In genomic region chr18:72692086-72692485, GRCh38 we compare ENCODE assay signal across 9 cellular contexts.
DNase-seq lines count a peak whose midpoint lies in the region; TF ChIP-seq lines count a peak whose summit lies in the region.
"Had no signal": no experiment of that assay in that cellular context is flagged by ENCODE, and none has a peak within 500 bp of the region (broad histone marks: within the 10 kb centered on the region; RNA-seq: fewer than 3 reads in every experiment).

No MANE protein-coding gene starts in this region.

- H3K4me1 ChIP-seq in breast epithelium (no peaks in the 10 kb centered on the region), mesendoderm (ENCODE audit: control insufficient read depth, low read depth, low read length) (peaks cover 5% of the 10 kb centered on the region)

- DNase-seq in COLO668 (lab: John Stamatoyannopoulos, UW; ENCODE audit: unreplicated experiment) (peak; percentile 85), NCI-H2081 (lab: John Stamatoyannopoulos, UW) (peak; percentile 73 to 88), breast epithelium (ENCODE audit: low spot score in 2 of 2) (no peak), mesendoderm (peak; percentile 92), NCI-H2196 treated with DMSO at 0.1 percent for 48 hours (lab: John Stamatoyannopoulos, UW; ENCODE audit: unreplicated experiment) (no peak), activated gamma-delta T cell (lab: John Stamatoyannopoulos, UW) (no peak), C1 segment of cervical spinal cord (lab: John Stamatoyannopoulos, UW) (no peak)
- no peak for DNase-seq in NK-92 treated with Interleukin-12 subunit alpha and Interleukin-12 subunit beta, amount 100 ng/mL, for 24 hours (lab: John Stamatoyannopoulos, UW)
- DNase-seq: esophagus squamous epithelium had no signal

- H3K27ac ChIP-seq in breast epithelium: no peak overlapping the region
- no peak overlapping the region for H3K27ac ChIP-seq in mesendoderm (ENCODE audit: low read depth, low read length)
- H3K27ac ChIP-seq: esophagus squamous epithelium had no signal

- H3K27me3 ChIP-seq in breast epithelium: no peaks in the 10 kb centered on the region
- no peaks in the 10 kb centered on the region for H3K27me3 ChIP-seq in mesendoderm (ENCODE audit: insufficient read depth, low read length, poor library complexity)
- H3K27me3 ChIP-seq: esophagus squamous epithelium had no signal

- no peak overlapping the region for H2BK15ac ChIP-seq in mesendoderm (replicated peaks; ENCODE audit: low read depth)

- TF ChIP-seq CTCF in breast epithelium (IDR thresholded peaks at IDR 0.05): no peak

- H3K23ac ChIP-seq in mesendoderm (ENCODE audit: low read length): no peak overlapping the region

- no peak overlapping the region for H2BK120ac ChIP-seq in mesendoderm (ENCODE audit: low read depth, low read length)

- peak overlapping the region; percentile 95 for H2BK5ac ChIP-seq in mesendoderm (ENCODE audit: low read length)

- H3K18ac ChIP-seq in mesendoderm (ENCODE audit: low read length): peak overlapping the region; percentile 65

- H4K5ac ChIP-seq in mesendoderm (ENCODE audit: low read length): no peak overlapping the region

- no peak overlapping the region for H2AK5ac ChIP-seq in mesendoderm (ENCODE audit: low read length)

- H3K56ac ChIP-seq in mesendoderm (ENCODE audit: low read length): peak overlapping the region; percentile 57

- H4K8ac ChIP-seq in mesendoderm (ENCODE audit: low read depth, low read length): no peak overlapping the region

- intact Hi-C loops in breast epithelium (cut with DNase I; ENCODE audit: low total_unique reads): no loop called here

- H3K79me2 ChIP-seq in mesendoderm (ENCODE audit: control insufficient read depth, insufficient read depth, low read length): no peaks in the 10 kb centered on the region

- no peaks in the 10 kb centered on the region for H3K36me3 ChIP-seq in breast epithelium
- no peaks in the 10 kb centered on the region for H3K36me3 ChIP-seq in mesendoderm (ENCODE audit: control insufficient read depth, insufficient read depth, low read length)
- H3K36me3 ChIP-seq: esophagus squamous epithelium had no signal

- H3K4me3 ChIP-seq in breast epithelium (peak overlapping the region in 2 of 3 donors; percentile 33 to 47), mesendoderm (ENCODE audit: low read length) (no peak overlapping the region)
- H3K4me3 ChIP-seq: esophagus squamous epithelium had no signal

- H3K4me2 ChIP-seq in mesendoderm (ENCODE audit: low read length): no peak overlapping the region

- H3K79me1 ChIP-seq in mesendoderm (ENCODE audit: low read length): no peaks in the 10 kb centered on the region

- no CpG with 5 or more reads among the region's 16 CpGs for WGBS in mesendoderm (ENCODE audit: extremely low coverage, insufficient coverage, low lambda C conversion rate)

- no peaks in the 10 kb centered on the region for H3K9me3 ChIP-seq in breast epithelium
- H3K9me3 ChIP-seq: esophagus squamous epithelium had no signal

- no peak for TF ChIP-seq POLR2A in breast epithelium (IDR thresholded peaks at IDR 0.05)

- peak overlapping the region; percentile 1 for H3K9ac ChIP-seq in mesendoderm (ENCODE audit: low read length)

- H3K4ac ChIP-seq in mesendoderm (ENCODE audit: low read depth, low read length): peak overlapping the region; percentile 93

Comparison
In these comparisons a context has a peak if more than half of its experiments do, and no peak if none do; other contexts are left out.
1. DNase-seq: peak in COLO668 (single experiment), NCI-H2081 (2 of 2) and mesendoderm (single experiment); none in breast epithelium (0 of 2), NCI-H2196 treated with DMSO at 0.1 percent for 48 hours (single experiment), NK-92 treated with Interleukin-12 subunit alpha and Interleukin-12 subunit beta, amount 100 ng/mL, for 24 hours (single experiment), activated gamma-delta T cell (single experiment) and C1 segment of cervical spinal cord (0 of 14).